In the genomic region with DNA sequence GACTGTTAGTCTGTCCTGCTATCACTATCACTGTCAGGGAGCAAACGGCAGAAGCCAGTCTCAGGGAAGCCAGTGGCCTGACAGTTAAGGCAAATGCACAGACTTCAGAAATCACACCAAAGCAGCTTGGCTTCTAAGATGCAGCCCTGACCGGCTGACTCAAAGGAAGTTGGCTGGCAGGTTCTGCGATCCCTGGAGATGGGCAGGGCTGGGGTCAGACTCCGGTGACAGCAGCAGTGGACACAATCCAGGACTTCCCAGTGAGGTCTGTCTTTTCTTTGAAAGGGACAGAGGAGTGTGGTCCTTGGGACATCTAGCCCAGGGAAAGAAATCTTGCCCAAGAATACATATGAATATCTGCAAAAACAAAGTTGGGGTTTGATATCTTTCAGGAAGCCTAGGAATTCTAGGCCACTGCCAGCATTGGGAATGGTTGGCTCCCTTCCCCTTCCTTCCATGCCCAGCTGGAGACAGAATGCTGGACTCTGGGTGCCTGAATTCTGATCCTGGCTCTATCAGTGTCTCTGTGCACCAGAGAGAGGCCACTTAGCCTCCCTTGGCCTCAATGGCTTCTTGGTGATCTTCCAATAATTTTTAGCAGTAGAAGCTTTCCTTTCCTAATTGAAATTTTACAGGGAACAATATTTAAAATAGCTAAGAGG, we compare ENCODE assay signal across 21 cellular contexts.
DNase-seq lines count a peak whose midpoint lies in the region; ATAC-seq lines count a peak whose summit lies in the region.
"Had no signal": no experiment of that assay in that cellular context is flagged by ENCODE, and none has a peak within 500 bp of the region (broad histone marks: within the 10 kb centered on the region; RNA-seq: fewer than 3 reads in every experiment).

No MANE protein-coding gene starts in this region.

- H3K4me3 ChIP-seq in right cardiac atrium (ENCODE audit: low read length) (no peak overlapping the region), Karpas-422 (ENCODE audit: low read length) (no peak overlapping the region)
- H3K4me3 ChIP-seq: mucosa of descending colon, SJSA1, upper lobe of left lung had no signal

- H3K27me3 ChIP-seq in right cardiac atrium (ENCODE audit: control insufficient read depth, insufficient read depth): no peaks in the 10 kb centered on the region
- H3K27me3 ChIP-seq in Karpas-422 (ENCODE audit: low read length): no peaks in the 10 kb centered on the region
- H3K27me3 ChIP-seq: neutrophil, SJSA1, upper lobe of left lung had no signal

- H2AFZ ChIP-seq in Karpas-422 (ENCODE audit: low read length): no peak overlapping the region

- H3K9me3 ChIP-seq in right cardiac atrium (ENCODE audit: control insufficient read depth, low read length): no peaks in the 10 kb centered on the region
- H3K9me3 ChIP-seq in Karpas-422 (ENCODE audit: low read length): no peaks in the 10 kb centered on the region
- H3K9me3 ChIP-seq: mucosa of descending colon, neutrophil, SJSA1 had no signal

- H3K27ac ChIP-seq in cingulate gyrus (ENCODE audit: low read depth, low read length) (peak overlapping the region; percentile 58), right cardiac atrium (ENCODE audit: low read length) (no peak overlapping the region), Karpas-422 (ENCODE audit: low read length) (no peak overlapping the region)
- H3K27ac ChIP-seq: neutrophil, SJSA1, upper lobe of left lung had no signal

- 34% methylated on average over 4 of the region's 4 CpGs for whole genome bisulfite sequencing in right cardiac atrium

- H3K4me1 ChIP-seq in right cardiac atrium (ENCODE audit: control insufficient read depth, insufficient read depth, low read length): no peaks in the 10 kb centered on the region
- H3K4me1 ChIP-seq in Karpas-422 (ENCODE audit: low read length): no peaks in the 10 kb centered on the region
- H3K4me1 ChIP-seq: SJSA1 had no signal

- ATAC-seq in right cardiac atrium (peak; percentile 86 to 92), HG03025 (IDR thresholded peaks at IDR 0.05; ENCODE audit: low FRiP score, unreplicated experiment) (no peak), GM21526 (IDR thresholded peaks at IDR 0.05; ENCODE audit: low FRiP score, unreplicated experiment) (no peak)
- ATAC-seq: left colon; mucosa of descending colon; stimulated activated naive CD8-positive, alpha-beta T cell treated with anti-CD3 and anti-CD28 coated beads, Interleukin-15, Interleukin-2, amounts not matched to agents 100 U/mL and 50 U/mL, for 24 hours had no signal

- H3K9ac ChIP-seq in Karpas-422 (ENCODE audit: low read length): no peak overlapping the region

- no peak overlapping the region for H3K4me2 ChIP-seq in Karpas-422 (ENCODE audit: low read depth, low read length, poor library complexity, severe bottlenecking)

- no peaks in the 10 kb centered on the region for H3K9me2 ChIP-seq in Karpas-422 (replicated peaks; ENCODE audit: insufficient read depth, low read length)

- intact Hi-C loops in right cardiac atrium (cut with DNase I): no loop called here

- H3K36me3 ChIP-seq in Karpas-422 (ENCODE audit: insufficient read depth, low read length): no peaks in the 10 kb centered on the region
- H3K36me3 ChIP-seq: neutrophil, SJSA1, upper lobe of left lung had no signal

- no peaks in the 10 kb centered on the region for H3K79me2 ChIP-seq in Karpas-422 (ENCODE audit: low read length)

- H4K20me1 ChIP-seq in Karpas-422 (ENCODE audit: insufficient read depth, low read depth, low read length): no peaks in the 10 kb centered on the region

- DNase-seq in AG08396 (ENCODE audit: low spot score): peak; percentile 26
- DNase-seq in HT1080 (ENCODE audit: low read depth): peak; percentile 32
- DNase-seq in right cardiac atrium: peak; percentile 73 to 86 (median 81)
- DNase-seq in Karpas-422: no peak
- DNase-seq in NCI-H187 (lab: John Stamatoyannopoulos, UW): no peak
- DNase-seq: activated CD4-positive, CD25-positive, alpha-beta regulatory T cell treated with anti-CD3 and anti-CD28 coated beads, Interleukin-2, amount 50 U/mL, for 72 hours; CD4-positive, alpha-beta memory T cell; KG1; left colon; mucosa of descending colon; NCI-H1105 treated with DMSO at 0.1 percent for 48 hours; NCI-H2171 treated with DMSO at 0.1 percent for 48 hours; NCI-H748 treated with DMSO at 0.1 percent for 48 hours; stimulated activated CD4-positive, alpha-beta T cell treated with anti-CD3 and anti-CD28 coated beads, Interleukin-1b, Interleukin-23, amount 100 ng/mL, for 48 hours; stimulated activated naive CD8-positive, alpha-beta T cell treated with anti-CD3 and anti-CD28 coated beads, Interleukin-15, Interleukin-2, amounts not matched to agents 100 U/mL and 50 U/mL, for 24 hours; upper lobe of left lung had no signal

Comparison
In these comparisons a context has a peak if more than half of its experiments do, and no peak if none do; other contexts are left out.
1. DNase-seq: peak in AG08396 (single experiment), HT1080 (single experiment) and right cardiac atrium (3 of 3); none in Karpas-422 (single experiment) and NCI-H187 (0 of 2).
2. ATAC-seq: peak in right cardiac atrium (2 of 2); none in HG03025 (single experiment) and GM21526 (single experiment).